In genomic region chr5:11355491-11355890, GRCh38 we compare ENCODE assay signal across 14 cellular contexts.
DNase-seq lines count a peak whose midpoint lies in the region; ATAC-seq lines count a peak whose summit lies in the region.
"Had no signal": no experiment of that assay in that cellular context is flagged by ENCODE, and none has a peak within 500 bp of the region (broad histone marks: within the 10 kb centered on the region; RNA-seq: fewer than 3 reads in every experiment).

No MANE protein-coding gene starts in this region.

- H3K27ac ChIP-seq in caudate nucleus (ENCODE audit: low read depth, low read length): peak overlapping the region; percentile 92
- H3K27ac ChIP-seq in temporal lobe (ENCODE audit: low read depth, low read length): peak overlapping the region; percentile 82

- peak in 1 of 61 donors; percentile 30 for DNase-seq in caudate nucleus (lab: John Stamatoyannopoulos, UW)
- peak; percentile 43 for DNase-seq in inferior parietal cortex (ENCODE audit: extremely low spot score)
- DNase-seq in pons (ENCODE audit: low spot score): peak; percentile 56
- no peak for DNase-seq in NCI-H748 treated with DMSO at 0.1 percent for 48 hours (lab: John Stamatoyannopoulos, UW)
- DNase-seq: BE2C; Caco-2; CD4-positive, CD25-positive, alpha-beta regulatory T cell; CD8-positive, alpha-beta memory T cell; HCEC 1CT had no signal

- ATAC-seq in HG03159 (IDR thresholded peaks at IDR 0.05; ENCODE audit: unreplicated experiment) (no peak), GM19324 (IDR thresholded peaks at IDR 0.05; ENCODE audit: low FRiP score, unreplicated experiment) (no peak)
- ATAC-seq: GM23338, HepG2 had no signal
